ENCODE assay signal across 12 cellular contexts in genomic region chr1:222124602-222125001, GRCh38.
DNase-seq lines count a peak whose midpoint lies in the region; ATAC-seq and TF ChIP-seq lines count a peak whose summit lies in the region.
"Had no signal": no experiment of that assay in that cellular context is flagged by ENCODE, and none has a peak within 500 bp of the region (broad histone marks: within the 10 kb centered on the region; RNA-seq: fewer than 3 reads in every experiment).

No MANE protein-coding gene starts in this region.

- intact Hi-C loops in activated CD4-positive, alpha-beta T cell treated with anti-CD3 and anti-CD28 coated beads, Interleukin-2, amount 10 ng/mL, durations not matched to agents 24 days and 14 days (cut with micrococcal nuclease): no loop called here

- no peaks in the 10 kb centered on the region for H3K4me1 Mint-ChIP-seq in activated CD4-positive, alpha-beta T cell treated with anti-CD3 and anti-CD28 coated beads, Interleukin-2, amount 10 ng/mL, durations not matched to agents 24 days and 14 days

- ATAC-seq in SK-N-SH treated with all-trans-retinoic acid at 6 μM for 48 hours: peak; percentile 67
- ATAC-seq in stimulated activated naive CD8-positive, alpha-beta T cell treated with anti-CD3 and anti-CD28 coated beads, Interleukin-15, Interleukin-2, amounts not matched to agents 100 U/mL and 50 U/mL, for 24 hours: no peak
- ATAC-seq: GM12878 had no signal

- H3K36me3 Mint-ChIP-seq in activated CD4-positive, alpha-beta T cell treated with anti-CD3 and anti-CD28 coated beads, Interleukin-2, amount 10 ng/mL, durations not matched to agents 24 days and 14 days (ENCODE audit: low read depth): no peaks in the 10 kb centered on the region

- H3K4me3 Mint-ChIP-seq in activated CD4-positive, alpha-beta T cell treated with anti-CD3 and anti-CD28 coated beads, Interleukin-2, amount 10 ng/mL, durations not matched to agents 24 days and 14 days: no peak overlapping the region

- H3K27me3 Mint-ChIP-seq in activated CD4-positive, alpha-beta T cell treated with anti-CD3 and anti-CD28 coated beads, Interleukin-2, amount 10 ng/mL, durations not matched to agents 24 days and 14 days: peaks cover 2% of the 10 kb centered on the region

- H3K9me3 Mint-ChIP-seq in activated CD4-positive, alpha-beta T cell treated with anti-CD3 and anti-CD28 coated beads, Interleukin-2, amount 10 ng/mL, durations not matched to agents 24 days and 14 days: no peaks in the 10 kb centered on the region

- no peak overlapping the region for H3K4me3 ChIP-seq in HFF-Myc (replicated peaks; ENCODE audit: low read depth, low read length)
- H3K4me3 ChIP-seq: GM12878, pancreas, thoracic aorta had no signal

- no peak overlapping the region for H3K27ac Mint-ChIP-seq in activated CD4-positive, alpha-beta T cell treated with anti-CD3 and anti-CD28 coated beads, Interleukin-2, amount 10 ng/mL, durations not matched to agents 24 days and 14 days

- DNase-seq in AG09319 (ENCODE audit: extremely low read depth, low read depth): no peak
- DNase-seq in HFF-Myc (ENCODE audit: extremely low read depth, low read depth): no peak
- peak; percentile 35 for DNase-seq in iPS-NIHi11 (ENCODE audit: low spot score)
- no peak for DNase-seq in kidney glomerular epithelial cell (lab: John Stamatoyannopoulos, UW)
- no peak for DNase-seq in stimulated activated naive CD8-positive, alpha-beta T cell treated with anti-CD3 and anti-CD28 coated beads, Interleukin-15, Interleukin-2, amounts not matched to agents 100 U/mL and 50 U/mL, for 24 hours
- no peak for DNase-seq in CD1c-positive myeloid dendritic cell (ENCODE audit: extremely low spot score)
- no peak for DNase-seq in activated CD4-positive, alpha-beta T cell treated with anti-CD3 and anti-CD28 coated beads, Interleukin-2, amount 10 ng/mL, durations not matched to agents 24 days and 14 days
- DNase-seq: NCI-H510A, pancreas had no signal

- TF ChIP-seq CTCF in AG09319 (IDR thresholded peaks at IDR 0.05; ENCODE audit: low read depth, low read length): peak; percentile 12
- peak; percentile 44 for TF ChIP-seq CTCF in HFF-Myc (IDR thresholded peaks at IDR 0.05; ENCODE audit: low read depth, low read length, missing control alignments)

TF ChIP-seq in SK-N-SH treated with all-trans-retinoic acid at 6 μM for 48 hours, 23 proteins besides CTCF, POLR2A, EP300 and RAD21:
- no peak for TF ChIP-seq CREB5 (CRISPR knock-in tag; IDR thresholded peaks at IDR 0.05; ENCODE audit: low read depth)
- TF ChIP-seq, protein P1, sequence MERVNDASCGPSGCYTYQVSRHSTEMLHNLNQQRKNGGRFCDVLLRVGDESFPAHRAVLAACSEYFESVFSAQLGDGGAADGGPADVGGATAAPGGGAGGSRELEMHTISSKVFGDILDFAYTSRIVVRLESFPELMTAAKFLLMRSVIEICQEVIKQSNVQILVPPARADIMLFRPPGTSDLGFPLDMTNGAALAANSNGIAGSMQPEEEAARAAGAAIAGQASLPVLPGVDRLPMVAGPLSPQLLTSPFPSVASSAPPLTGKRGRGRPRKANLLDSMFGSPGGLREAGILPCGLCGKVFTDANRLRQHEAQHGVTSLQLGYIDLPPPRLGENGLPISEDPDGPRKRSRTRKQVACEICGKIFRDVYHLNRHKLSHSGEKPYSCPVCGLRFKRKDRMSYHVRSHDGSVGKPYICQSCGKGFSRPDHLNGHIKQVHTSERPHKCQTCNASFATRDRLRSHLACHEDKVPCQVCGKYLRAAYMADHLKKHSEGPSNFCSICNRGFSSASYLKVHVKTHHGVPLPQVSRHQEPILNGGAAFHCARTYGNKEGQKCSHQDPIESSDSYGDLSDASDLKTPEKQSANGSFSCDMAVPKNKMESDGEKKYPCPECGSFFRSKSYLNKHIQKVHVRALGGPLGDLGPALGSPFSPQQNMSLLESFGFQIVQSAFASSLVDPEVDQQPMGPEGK (CRISPR knock-in tag; IDR thresholded peaks at IDR 0.05; ENCODE audit: borderline replicate concordance): no peak
- TF ChIP-seq, protein P2, sequence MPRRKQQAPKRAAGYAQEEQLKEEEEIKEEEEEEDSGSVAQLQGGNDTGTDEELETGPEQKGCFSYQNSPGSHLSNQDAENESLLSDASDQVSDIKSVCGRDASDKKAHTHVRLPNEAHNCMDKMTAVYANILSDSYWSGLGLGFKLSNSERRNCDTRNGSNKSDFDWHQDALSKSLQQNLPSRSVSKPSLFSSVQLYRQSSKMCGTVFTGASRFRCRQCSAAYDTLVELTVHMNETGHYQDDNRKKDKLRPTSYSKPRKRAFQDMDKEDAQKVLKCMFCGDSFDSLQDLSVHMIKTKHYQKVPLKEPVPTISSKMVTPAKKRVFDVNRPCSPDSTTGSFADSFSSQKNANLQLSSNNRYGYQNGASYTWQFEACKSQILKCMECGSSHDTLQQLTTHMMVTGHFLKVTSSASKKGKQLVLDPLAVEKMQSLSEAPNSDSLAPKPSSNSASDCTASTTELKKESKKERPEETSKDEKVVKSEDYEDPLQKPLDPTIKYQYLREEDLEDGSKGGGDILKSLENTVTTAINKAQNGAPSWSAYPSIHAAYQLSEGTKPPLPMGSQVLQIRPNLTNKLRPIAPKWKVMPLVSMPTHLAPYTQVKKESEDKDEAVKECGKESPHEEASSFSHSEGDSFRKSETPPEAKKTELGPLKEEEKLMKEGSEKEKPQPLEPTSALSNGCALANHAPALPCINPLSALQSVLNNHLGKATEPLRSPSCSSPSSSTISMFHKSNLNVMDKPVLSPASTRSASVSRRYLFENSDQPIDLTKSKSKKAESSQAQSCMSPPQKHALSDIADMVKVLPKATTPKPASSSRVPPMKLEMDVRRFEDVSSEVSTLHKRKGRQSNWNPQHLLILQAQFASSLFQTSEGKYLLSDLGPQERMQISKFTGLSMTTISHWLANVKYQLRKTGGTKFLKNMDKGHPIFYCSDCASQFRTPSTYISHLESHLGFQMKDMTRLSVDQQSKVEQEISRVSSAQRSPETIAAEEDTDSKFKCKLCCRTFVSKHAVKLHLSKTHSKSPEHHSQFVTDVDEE (CRISPR knock-in tag; IDR thresholded peaks at IDR 0.05): no peak
- TF ChIP-seq OSR1 (CRISPR knock-in tag; IDR thresholded peaks at IDR 0.05): no peak
- TF ChIP-seq ZFP3 (CRISPR knock-in tag; IDR thresholded peaks at IDR 0.05): no peak
- TF ChIP-seq ISL1 (CRISPR knock-in tag; IDR thresholded peaks at IDR 0.05): no peak
- TF ChIP-seq SNAI2 (CRISPR knock-in tag; IDR thresholded peaks at IDR 0.05): no peak
- no peak for TF ChIP-seq BACH2 (CRISPR knock-in tag; IDR thresholded peaks at IDR 0.05; ENCODE audit: borderline replicate concordance)
- no peak for TF ChIP-seq TOX (CRISPR knock-in tag; IDR thresholded peaks at IDR 0.05; ENCODE audit: borderline replicate concordance)
